31 cellular contexts compared by ENCODE assay signal in the genomic region with DNA sequence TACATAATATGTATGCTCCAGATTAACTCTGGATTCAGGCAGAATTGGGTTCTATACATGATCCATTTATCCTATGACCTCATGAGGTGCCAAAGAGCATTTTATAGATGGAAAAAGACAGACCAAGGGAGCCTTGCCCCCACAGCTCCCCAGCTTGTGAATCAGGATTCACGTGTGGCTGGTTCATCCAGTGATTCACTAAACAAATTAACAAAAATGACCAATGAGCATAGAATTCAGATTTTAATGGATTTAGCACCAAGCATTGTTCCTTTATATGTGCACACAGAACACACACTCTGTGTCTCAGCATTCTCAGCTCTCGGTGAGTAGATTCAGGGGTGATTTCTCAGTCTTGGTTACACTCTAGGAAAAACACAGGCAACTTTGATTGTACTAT. TPM values are rescaled to one million over a fixed set of nuclear protein-coding genes. Genes with fewer than 3 reads are reported as not detected.
"Had no signal": no experiment of that assay in that cellular context is flagged by ENCODE, and none has a peak within 500 bp of the region (broad histone marks: within the 10 kb centered on the region; RNA-seq: fewer than 3 reads in every experiment).

No MANE protein-coding gene starts in this region.

- ATAC-seq: activated T-cell treated with anti-CD3 and anti-CD28 coated beads, Interleukin-2, amount 50 U/mL, for 4 hours had no signal

- H3K4me3 ChIP-seq: adrenal gland, MG63, PC-9 had no signal

- H3K9me3 ChIP-seq: adrenal gland, MG63 had no signal

- H3K27me3 ChIP-seq: MG63 had no signal

- DNase-seq: activated B cell treated with CpG ODN at 0.5 μM for 24 hours; activated CD4-positive, alpha-beta memory T cell treated with anti-CD3 and anti-CD28 coated beads for 36 hours; activated CD4-positive, alpha-beta T cell treated with anti-CD3 and anti-CD28 coated beads for 4 hours; activated CD4-positive, alpha-beta T cell treated with anti-CD3 and anti-CD28 coated beads, Interleukin-2, amount 50 U/mL, for 1 hour; activated CD4-positive, CD25-positive, alpha-beta regulatory T cell treated with anti-CD3 and anti-CD28 coated beads, Interleukin-2, amount 50 U/mL, for 72 hours; activated CD8-positive, alpha-beta memory T cell treated with anti-CD3 and anti-CD28 coated beads, Interleukin-2, amount 50 U/mL, for 4 hours; activated gamma-delta T cell treated with Interleukin-2 at 50 U/mL for 16 hours; activated naive CD4-positive, alpha-beta T cell treated with anti-CD3 and anti-CD28 coated beads for 36 hours; activated T-cell treated with anti-CD3 and anti-CD28 coated beads for 4 hours; activated T-cell treated with anti-CD3 and anti-CD28 coated beads, Interleukin-2, amount 50 U/mL, for 4 hours; adrenal gland; central memory CD4-positive, alpha-beta T cell; Karpas-422; MG63; NCI-H1048; NCI-H1105 treated with DMSO at 0.1 percent for 48 hours; NCI-H1436; NCI-H1694; NCI-H2029; NCI-H345; NCI-H524 treated with DMSO at 0.1 percent for 48 hours; NK-92 treated with Interleukin-12 subunit alpha and Interleukin-12 subunit beta, amount 100 ng/mL, for 24 hours; PC-9; Right ventricle myocardium superior; SW 1271; T-helper 1 cell; T-helper 2 cell; T-helper 9 cell had no signal

- H3K27ac ChIP-seq: adrenal gland, PC-9 had no signal

- H3K36me3 ChIP-seq: adrenal gland, MG63 had no signal

- H3K4me1 ChIP-seq: adrenal gland had no signal

RNA-seq across cellular contexts. Expression of a gene that starts 51.7 kb away (rescaled TPM):
- total RNA-seq: activated B cell treated with CpG ODN at 0.5 μM for 24 hours; activated CD4-positive, alpha-beta memory T cell treated with anti-CD3 and anti-CD28 coated beads for 36 hours; activated naive CD4-positive, alpha-beta T cell treated with anti-CD3 and anti-CD28 coated beads for 36 hours; activated naive CD4-positive, alpha-beta T cell treated with anti-CD3 and anti-CD28 coated beads, Interleukin-2, amount 50 U/mL, for 72 hours; activated T-cell treated with anti-CD3 and anti-CD28 coated beads, Interleukin-2, amount 50 U/mL, for 4 hours; activated T-helper 1 cell treated with anti-CD3 and anti-CD28 coated beads, Interleukin-12 subunit alpha, Interleukin-12 subunit beta, Interleukin-2, Interleukin-4 antibody, amounts not matched to agents 30 ng/mL and 10 ng/mL and 1 ng/mL, durations not matched to agents 14 hours and 24 hours and 36 hours; adrenal gland; NCI-H460; PC-9; Right ventricle myocardium superior had no signal
